ENCODE assay signal across 28 cellular contexts in genomic region chr9:18920685-18921084, GRCh38.
DNase-seq lines count a peak whose midpoint lies in the region; ATAC-seq, FAIRE-seq and TF ChIP-seq lines count a peak whose summit lies in the region.
"Had no signal": no experiment of that assay in that cellular context is flagged by ENCODE, and none has a peak within 500 bp of the region (broad histone marks: within the 10 kb centered on the region; RNA-seq: fewer than 3 reads in every experiment).

No MANE protein-coding gene starts in this region.

- ATAC-seq in Right ventricle myocardium superior (ENCODE audit: poor library complexity): peak; percentile 12
- no peak for ATAC-seq in heart right ventricle
- peak; percentile 20 for ATAC-seq in esophagus mucosa
- ATAC-seq in GM21723 (IDR thresholded peaks at IDR 0.05; ENCODE audit: unreplicated experiment): no peak
- ATAC-seq: GM23338, HepG2 had no signal

- FAIRE-seq in HTR-8/SVneo (lab: Jason Lieb, UNC): no peak
- FAIRE-seq: HepG2 had no signal

- H3K4me1 ChIP-seq in heart right ventricle (peaks cover 0 to 16% (median 8%) of the 10 kb centered on the region in 9 donors), hepatocyte (ENCODE audit: insufficient read depth) (no peaks in the 10 kb centered on the region)
- H3K4me1 ChIP-seq: Caco-2, HAP-1, Peyer's patch, SJSA1 had no signal

- no peaks in the 10 kb centered on the region for H3K36me3 ChIP-seq in heart right ventricle
- H3K36me3 ChIP-seq in hepatocyte (replicated peaks; ENCODE audit: insufficient read depth, low read depth): no peaks in the 10 kb centered on the region
- H3K36me3 ChIP-seq: BLaER1 treated with 17β-estradiol and CSF1 and Interleukin-3, amounts not matched to agents 10 nM and 100 nM; HAP-1; Peyer's patch; SJSA1 had no signal

- no peaks in the 10 kb centered on the region for H3K9me2 ChIP-seq in hepatocyte (replicated peaks; ENCODE audit: insufficient read depth)

- H3K27me3 ChIP-seq in heart right ventricle: no peaks in the 10 kb centered on the region
- no peaks in the 10 kb centered on the region for H3K27me3 ChIP-seq in hepatocyte
- H3K27me3 ChIP-seq: BLaER1 treated with 17β-estradiol and CSF1 and Interleukin-3, amounts not matched to agents 10 nM and 100 nM; Peyer's patch; SJSA1 had no signal

- peaks cover 37% of the 10 kb centered on the region for H3K4me1 Mint-ChIP-seq in nephron
- H3K4me1 Mint-ChIP-seq: CD4-positive, alpha-beta memory T cell had no signal

- H3K4me2 ChIP-seq in hepatocyte: no peak overlapping the region
- H3K4me2 ChIP-seq: BLaER1 treated with 17β-estradiol and CSF1 and Interleukin-3, amounts not matched to agents 10 nM and 100 nM; GM23338 had no signal

- H3K9me3 ChIP-seq in heart right ventricle: no peaks in the 10 kb centered on the region
- H3K9me3 ChIP-seq in hepatocyte (ENCODE audit: low read depth): no peaks in the 10 kb centered on the region
- H3K9me3 ChIP-seq: Caco-2, HAP-1, Peyer's patch, SJSA1 had no signal

- peak overlapping the region; percentile 8 to 69 (median 49) for H3K27ac Mint-ChIP-seq in nephron
- H3K27ac Mint-ChIP-seq: CD4-positive, alpha-beta memory T cell had no signal

- H3K4me3 ChIP-seq in heart right ventricle (no peak overlapping the region), hepatocyte (no peak overlapping the region)
- H3K4me3 ChIP-seq: BLaER1 treated with 17β-estradiol and CSF1 and Interleukin-3, amounts not matched to agents 10 nM and 100 nM; GM23338; HAP-1; Peyer's patch; SJSA1 had no signal

- no peaks in the 10 kb centered on the region for H3K9me3 Mint-ChIP-seq in nephron
- H3K9me3 Mint-ChIP-seq: CD4-positive, alpha-beta memory T cell; GM23338 had no signal

- TF ChIP-seq CTCF in heart right ventricle (IDR thresholded peaks at IDR 0.05) (no peak), nephron (IDR thresholded peaks at IDR 0.05; ENCODE audit: unreplicated experiment in 3 of 3) (no peak), hepatocyte (IDR thresholded peaks at IDR 0.05; ENCODE audit: poor library complexity) (no peak)

- no peak overlapping the region for H3K4me3 Mint-ChIP-seq in nephron
- H3K4me3 Mint-ChIP-seq: CD4-positive, alpha-beta memory T cell; GM23338 had no signal

- H3K79me2 ChIP-seq in hepatocyte: no peaks in the 10 kb centered on the region

- H3K36me3 Mint-ChIP-seq in nephron (ENCODE audit: low read depth): no peaks in the 10 kb centered on the region
- H3K36me3 Mint-ChIP-seq: CD4-positive, alpha-beta memory T cell had no signal

- intact Hi-C loops in Right ventricle myocardium superior (cut with DNase I): no loop called here
- intact Hi-C loops in heart right ventricle (cut with DNase I): loop anchor here in 1 of 10 donors (10.0 kb wide), 1 partner anchor 64 kb away; no protein-coding TSS in a partner anchor

- no peaks in the 10 kb centered on the region for H4K20me1 ChIP-seq in hepatocyte (ENCODE audit: insufficient read depth, poor library complexity, severe bottlenecking)
- H4K20me1 ChIP-seq: BLaER1 treated with 17β-estradiol and CSF1 and Interleukin-3, amounts not matched to agents 10 nM and 100 nM had no signal

- DNase-seq in Right ventricle myocardium superior: no peak
- no peak for DNase-seq in heart right ventricle
- no peak for DNase-seq in SW 1271 (lab: John Stamatoyannopoulos, UW)
- no peak for DNase-seq in hepatocyte (ENCODE audit: low spot score)
- DNase-seq in HTR-8/SVneo (ENCODE audit: insufficient read length, low spot score): no peak
- DNase-seq: ACHN; Caco-2; CD4-positive, alpha-beta memory T cell; DMS 273 treated with DMSO at 0.1 percent for 48 hours; EL; KBM-7; MM.1S; NCI-H1048; NCI-H1436; NCI-H187 treated with DMSO at 0.1 percent for 48 hours; NCI-H2227 treated with DMSO at 0.1 percent for 48 hours; NCI-H510A; NCI-H748 treated with DMSO at 0.1 percent for 48 hours; Peyer's patch had no signal

- H3K27me3 Mint-ChIP-seq in nephron (ENCODE audit: low read depth): peaks cover 7% of the 10 kb centered on the region

- no peak overlapping the region for H2AFZ ChIP-seq in hepatocyte
- H2AFZ ChIP-seq: GM23338 had no signal

- H3K27ac ChIP-seq in heart right ventricle (no peak overlapping the region), hepatocyte (no peak overlapping the region)
- H3K27ac ChIP-seq: 22Rv1; BLaER1 treated with 17β-estradiol and CSF1 and Interleukin-3, amounts not matched to agents 10 nM and 100 nM; Peyer's patch; SJSA1 had no signal

Comparison
In these comparisons a context has a peak if more than half of its experiments do, and no peak if none do; other contexts are left out.
1. ATAC-seq: peak in Right ventricle myocardium superior (single experiment) and esophagus mucosa (single experiment); none in heart right ventricle (0 of 8) and GM21723 (single experiment).